ENCODE assay signal across 9 cellular contexts in genomic region chr20:35947489-35947888, GRCh38. TPM values are rescaled to one million over a fixed set of nuclear protein-coding genes. Genes with fewer than 3 reads are reported as not detected.
DNase-seq lines count a peak whose midpoint lies in the region; ATAC-seq and TF ChIP-seq lines count a peak whose summit lies in the region.
"Had no signal": no experiment of that assay in that cellular context is flagged by ENCODE, and none has a peak within 500 bp of the region (broad histone marks: within the 10 kb centered on the region; RNA-seq: fewer than 3 reads in every experiment).

No MANE protein-coding gene starts in this region.

- no peaks in the 10 kb centered on the region for H3K27me3 Mint-ChIP-seq in mesothelial cell of epicardium (ENCODE audit: low read depth)

- H3K27ac ChIP-seq in trophoblast cell (ENCODE audit: low read depth, low read length) = no peak overlapping the region
- H3K27ac ChIP-seq: SJSA1 had no signal

- H3K23ac ChIP-seq in trophoblast cell (ENCODE audit: low read length) = no peak overlapping the region

- H3K18ac ChIP-seq in trophoblast cell (ENCODE audit: low read length) = no peak overlapping the region

- no peaks in the 10 kb centered on the region for H3K9me3 ChIP-seq in trophoblast cell (ENCODE audit: insufficient read depth, low read depth, low read length)
- H3K9me3 ChIP-seq: SJSA1 had no signal

- peak; percentile 49 for TF ChIP-seq CTCF in HFF-Myc (IDR thresholded peaks at IDR 0.05; ENCODE audit: low read depth, low read length, missing control alignments)
- TF ChIP-seq CTCF in fibroblast of the aortic adventitia (IDR thresholded peaks at IDR 0.05; ENCODE audit: insufficient read depth, low read length) = peak; percentile 23
- TF ChIP-seq CTCF in mesothelial cell of epicardium (IDR thresholded peaks at IDR 0.05; ENCODE audit: unreplicated experiment) = no peak

- no peaks in the 10 kb centered on the region for H3K4me1 ChIP-seq in trophoblast cell (ENCODE audit: control insufficient read depth in 1 of 2, insufficient read depth in 2 of 2, low read length in 2 of 2)

- WGBS in trophoblast cell (ENCODE audit: extremely low coverage, insufficient coverage, insufficient read length) = no CpG with 5 or more reads among the region's 9 CpGs

- H2AK5ac ChIP-seq in trophoblast cell (ENCODE audit: low read length) = no peak overlapping the region

- H3K79me2 ChIP-seq in trophoblast cell (ENCODE audit: control insufficient read depth, insufficient read depth, low read length, poor library complexity) = no peaks in the 10 kb centered on the region

- no peak overlapping the region for H3K27ac Mint-ChIP-seq in mesothelial cell of epicardium

- no peaks in the 10 kb centered on the region for H3K27me3 ChIP-seq in trophoblast cell (ENCODE audit: insufficient read depth, low read length)
- H3K27me3 ChIP-seq: SJSA1 had no signal

- no peaks in the 10 kb centered on the region for H3K79me1 ChIP-seq in trophoblast cell (ENCODE audit: low read length)

- H4K91ac ChIP-seq in trophoblast cell (ENCODE audit: low read depth, low read length) = no peak overlapping the region

- peaks cover 5% of the 10 kb centered on the region for H3K4me1 Mint-ChIP-seq in mesothelial cell of epicardium

- H4K8ac ChIP-seq in trophoblast cell (ENCODE audit: low read depth, low read length) = no peak overlapping the region

- H2BK12ac ChIP-seq in trophoblast cell (ENCODE audit: low read length) = no peak overlapping the region

- H3K9me3 Mint-ChIP-seq in mesothelial cell of epicardium = no peaks in the 10 kb centered on the region

- ATAC-seq in GM21367 (IDR thresholded peaks at IDR 0.05; ENCODE audit: unreplicated experiment) (no peak), HG03571 (IDR thresholded peaks at IDR 0.05; ENCODE audit: unreplicated experiment) (no peak)

- no peak overlapping the region for H3K9ac ChIP-seq in trophoblast cell (ENCODE audit: low read length)

- H3K4me3 Mint-ChIP-seq in mesothelial cell of epicardium = no peak overlapping the region

- H2BK120ac ChIP-seq in trophoblast cell (ENCODE audit: insufficient read depth, low read length, poor library complexity) = no peak overlapping the region

- H4K12ac ChIP-seq in trophoblast cell (ENCODE audit: low read depth, low read length) = no peak overlapping the region

- peaks cover 16% of the 10 kb centered on the region for H3K36me3 Mint-ChIP-seq in mesothelial cell of epicardium

- DNase-seq in COLO829 (ENCODE audit: low spot score) = peak; percentile 29
- DNase-seq in HFF-Myc (ENCODE audit: extremely low read depth, low read depth) = no peak
- DNase-seq in SW480 (ENCODE audit: low spot score) = peak; percentile 70
- peak; percentile 6 for DNase-seq in fibroblast of the aortic adventitia (ENCODE audit: low read depth)
- no peak for DNase-seq in trophoblast cell
- DNase-seq in mesothelial cell of epicardium (ENCODE audit: low spot score in 2 of 2, unreplicated experiment in 2 of 2) = no peak

- no peak overlapping the region for H3K4me2 ChIP-seq in trophoblast cell (ENCODE audit: low read length)

- H2AFZ ChIP-seq in trophoblast cell (ENCODE audit: insufficient read depth, low read length, poor library complexity) = no peak overlapping the region

- H3K36me3 ChIP-seq in trophoblast cell (ENCODE audit: control insufficient read depth in 1 of 2, insufficient read depth in 2 of 2, low read length in 2 of 2) = peaks cover 2 to 16% of the 10 kb centered on the region in 2 experiments

- H3K4me3 ChIP-seq in HFF-Myc (replicated peaks; ENCODE audit: low read depth, low read length) (no peak overlapping the region), fibroblast of the aortic adventitia (ENCODE audit: low read depth, low read length) (no peak overlapping the region), trophoblast cell (ENCODE audit: low read depth, low read length) (no peak overlapping the region)
- H3K4me3 ChIP-seq: SJSA1 had no signal

- no peak overlapping the region for H3K14ac ChIP-seq in trophoblast cell (ENCODE audit: low read length)

- H3K4ac ChIP-seq in trophoblast cell (ENCODE audit: low read depth, low read length) = no peak overlapping the region

- H2BK5ac ChIP-seq in trophoblast cell (ENCODE audit: low read depth, low read length, poor library complexity) = no peak overlapping the region

RNA-seq across cellular contexts. Expression of gene SCAND1, which starts 6.8 kb away (rescaled TPM):
- 34.1 and 161 TPM in 2 replicates for total RNA-seq in fibroblast of the aortic adventitia (ENCODE audit: low replicate concordance)
- polyA plus RNA-seq in trophoblast cell (2013) = 59.4 and 60.8 TPM in 2 replicates
- 59.2 to 65.9 TPM (median 61.3 TPM) in 3 replicates for total RNA-seq in mesothelial cell of epicardium

RNA-seq across cellular contexts. Expression of gene CNBD2, which starts 20.9 kb away (rescaled TPM):
- total RNA-seq in fibroblast of the aortic adventitia (ENCODE audit: low replicate concordance) (2.2 and 4.5 TPM in 2 replicates), mesothelial cell of epicardium (3.5 to 4.7 TPM (median 3.7 TPM) in 3 replicates)
- 4.1 and 4.3 TPM in 2 replicates for polyA plus RNA-seq in trophoblast cell (2013)

Comparison
In these comparisons a context has a peak if more than half of its experiments do, and no peak if none do; other contexts are left out.
1. DNase-seq: peak in COLO829 (single experiment), SW480 (single experiment) and fibroblast of the aortic adventitia (single experiment); none in HFF-Myc (single experiment), trophoblast cell (0 of 2) and mesothelial cell of epicardium (0 of 2).